8 cellular contexts compared by ENCODE assay signal in the genomic region with DNA sequence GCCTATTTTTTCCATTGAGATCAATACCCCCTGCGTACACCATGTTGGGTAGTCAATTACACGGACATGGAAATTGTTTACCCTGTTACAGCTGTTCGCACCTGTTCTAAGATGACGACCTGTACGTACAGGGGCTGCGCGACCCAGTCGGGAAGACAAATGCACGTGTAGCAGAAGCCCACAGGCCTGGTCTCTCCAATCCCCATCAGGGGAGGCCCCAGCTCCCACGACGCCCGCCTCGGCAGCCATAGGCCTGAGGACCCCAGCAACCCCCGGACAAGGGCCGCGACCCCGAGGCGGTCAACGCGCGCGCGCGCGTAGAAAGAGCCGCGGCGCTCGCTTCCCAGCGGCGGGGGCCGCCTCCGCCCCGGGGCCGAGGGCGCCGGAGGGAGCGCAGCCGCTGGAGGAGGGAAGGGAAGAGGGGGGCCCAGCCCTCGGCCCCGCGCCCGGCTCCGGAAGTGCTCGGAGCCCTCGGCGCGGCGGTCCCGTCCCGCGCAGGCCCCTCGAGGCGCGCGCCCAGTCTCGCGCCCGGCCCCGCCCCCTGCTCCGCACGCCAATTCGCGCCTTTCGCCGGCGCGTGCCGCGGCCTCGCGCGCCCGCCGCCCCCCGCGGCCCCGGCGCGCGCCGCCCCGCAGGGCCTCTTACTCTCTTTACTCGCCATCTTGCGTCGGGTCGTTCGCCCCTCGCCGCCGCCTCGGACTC. TPM values are rescaled to one million over a fixed set of nuclear protein-coding genes. Genes with fewer than 3 reads are reported as not detected.
DNase-seq lines count a peak whose midpoint lies in the region; ATAC-seq and TF ChIP-seq lines count a peak whose summit lies in the region.

No MANE protein-coding gene starts in this region.

- TF ChIP-seq CTCF in SU-DHL-6 (IDR thresholded peaks at IDR 0.05; ENCODE audit: insufficient read depth, low read length, poor library complexity, severe bottlenecking) (no peak), brain (conservative IDR thresholded peaks at IDR 0.05) (no peak)

- H3K9me3 Mint-ChIP-seq in brain, result peaks cover 0 to 2% (median 0%) of the 10 kb centered on the region in 5 experiments
- H3K9me3 Mint-ChIP-seq in immature natural killer cell, result peaks cover 0 to 2% (median 0%) of the 10 kb centered on the region in 6 donors

- H3K4me1 Mint-ChIP-seq in brain (peaks cover 64% of the 10 kb centered on the region), immature natural killer cell (peaks cover 49 to 58% of the 10 kb centered on the region in 2 donors)

- H3K27me3 ChIP-seq in SU-DHL-6 (ENCODE audit: low read length), result no peaks in the 10 kb centered on the region

- peak overlapping the region; percentile 93 for H3K9ac ChIP-seq in SU-DHL-6 (ENCODE audit: low read length)

- H3K79me2 ChIP-seq in SU-DHL-6 (ENCODE audit: insufficient read depth, low read length), result peaks cover 49% of the 10 kb centered on the region

- H3K4me3 Mint-ChIP-seq in brain, result peak overlapping the region; percentile 94 to 99 (median 96)
- H3K4me3 Mint-ChIP-seq in immature natural killer cell, result peak overlapping the region; percentile 93 to 99 (median 98)

- peak overlapping the region; percentile 88 for H3K27ac ChIP-seq in SU-DHL-6 (ENCODE audit: low read depth, low read length)

- peaks cover 11% of the 10 kb centered on the region for H3K36me3 ChIP-seq in SU-DHL-6 (ENCODE audit: low read length)

- peaks cover 22% of the 10 kb centered on the region; the same call in 1 of the 2 replicates for H4K20me1 ChIP-seq in SU-DHL-6 (ENCODE audit: low read depth, low read length)

- peak; percentile 48 for DNase-seq in EH (ENCODE audit: low read depth)
- peak; percentile 14 for DNase-seq in HT1080 (ENCODE audit: low read depth)
- peak; percentile 60 to 74 (median 73) for DNase-seq in immature natural killer cell
- peak; percentile 22 for DNase-seq in stimulated activated CD4-positive, alpha-beta T cell treated with anti-CD3 and anti-CD28 coated beads, Interleukin-2, amount 100 ng/mL, for 4 hours (ENCODE audit: low read depth)
- no peak for DNase-seq in inferior parietal cortex (ENCODE audit: extremely low spot score)

- H3K36me3 Mint-ChIP-seq in brain (peaks cover 30% of the 10 kb centered on the region), immature natural killer cell (peaks cover 0 to 6% (median 0%) of the 10 kb centered on the region in 3 donors)

- H3K27ac Mint-ChIP-seq in brain (peak overlapping the region; percentile 97 to 100 (median 98)), immature natural killer cell (peak overlapping the region; percentile 93 to 98 (median 98))

- peaks cover 8% of the 10 kb centered on the region for H3K27me3 Mint-ChIP-seq in brain
- peaks cover 11 to 25% (median 12%) of the 10 kb centered on the region in 3 donors for H3K27me3 Mint-ChIP-seq in immature natural killer cell (ENCODE audit: low read depth in 3 of 3)

- no peaks in the 10 kb centered on the region for H3K9me2 ChIP-seq in SU-DHL-6 (replicated peaks; ENCODE audit: insufficient read depth, low read length)

- H3F3A ChIP-seq in SU-DHL-6 (ENCODE audit: insufficient read depth), result no peaks in the 10 kb centered on the region

- ATAC-seq in GM21423 (IDR thresholded peaks at IDR 0.05; ENCODE audit: unreplicated experiment), result peak; percentile 43

- H3K4me3 ChIP-seq in SU-DHL-6 (ENCODE audit: insufficient read depth, low read length, poor library complexity, severe bottlenecking), result peak overlapping the region; percentile 85

- peak overlapping the region; percentile 83 for H3K4me2 ChIP-seq in SU-DHL-6 (ENCODE audit: low read depth, low read length, poor library complexity, severe bottlenecking)

- no peaks in the 10 kb centered on the region for H3K9me3 ChIP-seq in SU-DHL-6 (ENCODE audit: insufficient read depth, low read length)

- H2AFZ ChIP-seq in SU-DHL-6 (ENCODE audit: low read depth, low read length, severe bottlenecking), result no peak overlapping the region

RNA-seq across cellular contexts. Expression of gene RBBP7, which starts 0.6 kb away (rescaled TPM):
- 157 and 177 TPM in 2 replicates for total RNA-seq in HT1080 (2014; rRNA removed; shearing (Covaris generic))
- 150 and 159 TPM in 2 replicates for polyA plus RNA-seq in HT1080 (2015; cell fraction: cytosol; rRNA removed)
- 229 TPM in 2 replicates for polyA plus RNA-seq in HT1080 (2015; cell fraction: nucleus; rRNA removed)
- polyA plus RNA-seq in brain (ENCODE audit: insufficient read depth, low read depth, low replicate concordance), result 129 TPM
- 100 to 1,000 TPM; 166 to 243 (median 199) TPM for polyA plus RNA-seq in immature natural killer cell
